ENCODE assay signal across 17 cellular contexts in the genomic region with DNA sequence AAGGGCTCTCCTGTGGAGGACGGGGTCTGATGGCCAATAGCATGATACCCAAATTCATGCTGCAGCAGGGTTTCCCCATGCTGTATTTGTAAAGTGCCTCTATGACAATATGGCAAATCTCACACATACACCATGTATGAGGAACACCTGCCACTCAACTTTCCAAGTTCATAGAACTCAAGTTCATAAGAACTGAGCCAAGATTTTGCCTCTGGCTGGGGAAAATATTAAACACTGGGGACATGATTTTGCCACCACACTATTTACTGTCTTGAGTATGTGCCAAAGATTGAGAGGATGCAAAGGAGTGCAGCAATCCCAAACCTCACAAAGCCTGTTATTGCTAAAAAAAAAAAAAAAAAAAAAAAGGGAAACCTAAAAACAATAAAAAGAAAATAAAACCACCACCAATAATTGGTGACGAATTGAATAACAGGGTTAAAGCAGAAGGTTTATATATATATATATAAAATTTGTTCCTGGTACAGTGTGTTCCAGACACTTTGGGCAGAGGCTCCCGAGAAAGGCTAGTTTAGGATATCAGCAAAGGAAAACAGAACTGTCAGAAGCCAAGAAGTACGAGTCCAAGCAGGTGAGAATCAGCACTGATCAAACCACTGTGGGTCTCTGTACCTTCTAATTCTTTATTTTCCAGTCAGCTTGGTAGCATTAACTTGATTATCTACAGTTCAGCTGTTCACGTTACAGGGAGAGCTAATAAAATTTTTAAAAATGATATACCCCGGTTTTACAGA. TPM values are rescaled to one million over a fixed set of nuclear protein-coding genes. Genes with fewer than 3 reads are reported as not detected.
DNase-seq lines count a peak whose midpoint lies in the region; FAIRE-seq and TF ChIP-seq lines count a peak whose summit lies in the region.
"Had no signal": no experiment of that assay in that cellular context is flagged by ENCODE, and none has a peak within 500 bp of the region (broad histone marks: within the 10 kb centered on the region; RNA-seq: fewer than 3 reads in every experiment).

No MANE protein-coding gene starts in this region.

- dilution Hi-C loops in keratinocyte (cut with MboI; ENCODE audit: extremely low pct_ligation_motif_present, low sequenced_read_pairs): no loop called here

- H3K4ac ChIP-seq in H9 (ENCODE audit: low read depth, low read length): no peak overlapping the region

- H3K23me2 ChIP-seq in H9 (ENCODE audit: insufficient read length, low read depth, low read length, poor library complexity, severe bottlenecking): no peaks in the 10 kb centered on the region

- H3K79me1 ChIP-seq in H9 (ENCODE audit: insufficient read depth, low read depth, low read length, poor library complexity, severe bottlenecking): no peaks in the 10 kb centered on the region

- H3K9ac ChIP-seq in keratinocyte (ENCODE audit: control insufficient read depth, extremely low read depth, insufficient read depth, low read length) (no peak overlapping the region), H9 (ENCODE audit: extremely low read depth, insufficient read length, low read length) (no peak overlapping the region)

- no peak overlapping the region for H2BK15ac ChIP-seq in H9 (ENCODE audit: low read depth, low read length)

- H3K36me3 ChIP-seq in keratinocyte (ENCODE audit: control insufficient read depth in 2 of 2, extremely low read depth in 1 of 2, insufficient read depth in 2 of 2, low read length in 2 of 2): peaks cover 0 to 4% of the 10 kb centered on the region in 2 experiments

- H3K27ac ChIP-seq in C4-2B (peak overlapping the region; percentile 58), VCaP (peak overlapping the region; percentile 58), keratinocyte (ENCODE audit: control insufficient read depth, insufficient read depth, low read length) (no peak overlapping the region), H9 (ENCODE audit: insufficient read length, low read depth, low read length) (no peak overlapping the region)

- no peak overlapping the region for H3K14ac ChIP-seq in H9 (ENCODE audit: insufficient read depth, low read length)

- CTCF ChIA-PET in activated CD4-positive, alpha-beta memory T cell treated with anti-CD3 and anti-CD28 coated beads for 36 hours (lab: Charles Lee): no interaction called here

- no peak overlapping the region for H3K23ac ChIP-seq in H9 (ENCODE audit: insufficient read length, low read depth, low read length)

- TF ChIP-seq POLR2A in GM12891 (IDR thresholded peaks at IDR 0.05; ENCODE audit: low read depth, low read length): no peak

- H3K9me3 ChIP-seq in keratinocyte (ENCODE audit: control insufficient read depth, low read depth, low read length): no peaks in the 10 kb centered on the region
- no peaks in the 10 kb centered on the region for H3K9me3 ChIP-seq in H9 (ENCODE audit: control insufficient read depth, low read depth, low read length)
- H3K9me3 ChIP-seq: Caco-2 had no signal

- peaks cover 2% of the 10 kb centered on the region for H3K36me3 Mint-ChIP-seq in activated CD4-positive, alpha-beta memory T cell treated with anti-CD3 and anti-CD28 coated beads for 36 hours
- H3K36me3 Mint-ChIP-seq in H9 (ENCODE audit: insufficient read depth in 1 of 3, low read depth in 3 of 3): peaks cover 2 to 3% (median 3%) of the 10 kb centered on the region in 3 experiments; a peak in 6 of 7 replicates

- H3K4me3 ChIP-seq in keratinocyte (ENCODE audit: control insufficient read depth in 2 of 3, extremely low read depth in 1 of 3, insufficient read depth in 2 of 3, low read depth in 1 of 3, low read length in 3 of 3): no peak overlapping the region

- H3T11ph ChIP-seq in H9 (ENCODE audit: low read length): no peak overlapping the region

- peak; percentile 43 for FAIRE-seq in GM12891 (lab: Jason Lieb, UNC)
- no peak for FAIRE-seq in keratinocyte (lab: Jason Lieb, UNC)
- FAIRE-seq: G401.6 had no signal

- no peaks in the 10 kb centered on the region for H3K4me1 ChIP-seq in keratinocyte (ENCODE audit: control insufficient read depth, extremely low read depth, insufficient read depth, low read length)
- no peaks in the 10 kb centered on the region for H3K4me1 ChIP-seq in H9 (ENCODE audit: insufficient read depth, low read length)
- H3K4me1 ChIP-seq: Caco-2 had no signal

- POLR2A ChIA-PET in activated CD4-positive, alpha-beta memory T cell treated with anti-CD3 and anti-CD28 coated beads for 36 hours (lab: Charles Lee): no interaction called here

- H3K18ac ChIP-seq in H9 (ENCODE audit: insufficient read length, low read depth, low read length): no peak overlapping the region

- WGBS in H9 (ENCODE audit: extremely low coverage, insufficient read length, low lambda C conversion rate): no CpG with 5 or more reads among the region's 6 CpGs

- H3K27me3 Mint-ChIP-seq in activated CD4-positive, alpha-beta memory T cell treated with anti-CD3 and anti-CD28 coated beads for 36 hours: no peaks in the 10 kb centered on the region
- peaks cover 2% of the 10 kb centered on the region for H3K27me3 Mint-ChIP-seq in H9 (ENCODE audit: low read depth)

- no peak overlapping the region for H4K8ac ChIP-seq in H9 (replicated peaks; ENCODE audit: insufficient read length, low read depth, low read length)

- H4K20me1 ChIP-seq in keratinocyte (ENCODE audit: control insufficient read depth, extremely low read depth, insufficient read depth, low read length): no peaks in the 10 kb centered on the region
- no peaks in the 10 kb centered on the region for H4K20me1 ChIP-seq in H9 (ENCODE audit: control insufficient read depth, insufficient read depth, insufficient read length)

- DNase-seq in GM12891 (ENCODE audit: insufficient read length, low spot score) (no peak), keratinocyte (ENCODE audit: low read depth, low spot score) (no peak), NCI-H524 treated with DMSO at 0.1 percent for 48 hours (lab: John Stamatoyannopoulos, UW) (no peak), H9 (no peak), NOMO-1 treated with DMSO at 0.1 percent for 48 hours (lab: John Stamatoyannopoulos, UW; ENCODE audit: unreplicated experiment) (no peak)
- no peak for DNase-seq in activated CD4-positive, alpha-beta memory T cell treated with anti-CD3 and anti-CD28 coated beads for 36 hours
- DNase-seq: C1 segment of cervical spinal cord; Caco-2; CD4-positive, CD25-positive, alpha-beta regulatory T cell; CD8-positive, alpha-beta T cell; DMS153; DND-41; GOT3; HCEC 1CT had no signal

- H3K9me1 ChIP-seq in keratinocyte (ENCODE audit: control insufficient read depth, extremely low read depth, insufficient read depth, low read length): no peaks in the 10 kb centered on the region

- no peak overlapping the region for H3K27ac Mint-ChIP-seq in activated CD4-positive, alpha-beta memory T cell treated with anti-CD3 and anti-CD28 coated beads for 36 hours
- no peak overlapping the region for H3K27ac Mint-ChIP-seq in H9
- H3K27ac Mint-ChIP-seq: CD8-positive, alpha-beta T cell had no signal

- H3K79me2 ChIP-seq in keratinocyte (ENCODE audit: control insufficient read depth, insufficient read depth, low read length): no peaks in the 10 kb centered on the region
- H3K79me2 ChIP-seq in H9 (ENCODE audit: insufficient read depth, low read length): no peaks in the 10 kb centered on the region

- H3K27me3 ChIP-seq in keratinocyte (ENCODE audit: control insufficient read depth, extremely low read depth, insufficient read depth, low read length): no peaks in the 10 kb centered on the region
- no peaks in the 10 kb centered on the region for H3K27me3 ChIP-seq in H9 (ENCODE audit: insufficient read depth, low read length)

- no peaks in the 10 kb centered on the region for H3K4me1 Mint-ChIP-seq in activated CD4-positive, alpha-beta memory T cell treated with anti-CD3 and anti-CD28 coated beads for 36 hours (ENCODE audit: low read depth)
- H3K4me1 Mint-ChIP-seq in H9: no peaks in the 10 kb centered on the region
- H3K4me1 Mint-ChIP-seq: CD4-positive, CD25-positive, alpha-beta regulatory T cell had no signal

- no peak for TF ChIP-seq CTCF in C4-2B (conservative IDR thresholded peaks at IDR 0.05)
- TF ChIP-seq CTCF in VCaP (conservative IDR thresholded peaks at IDR 0.05): no peak
- no peak for TF ChIP-seq CTCF in keratinocyte (optimal IDR thresholded peaks at IDR 0.05 in 1 of 3, IDR thresholded peaks at IDR 0.05 in 1 of 3, conservative IDR thresholded peaks at IDR 0.05 in 1 of 3; ENCODE audit: extremely low read depth in 1 of 3, insufficient read depth in 2 of 3, low read length in 3 of 3)
- no peak for TF ChIP-seq CTCF in H9 (conservative IDR thresholded peaks at IDR 0.05)

- intact Hi-C loops in activated CD4-positive, alpha-beta memory T cell treated with anti-CD3 and anti-CD28 coated beads for 36 hours (cut with micrococcal nuclease): no loop called here

- H2BK120ac ChIP-seq in H9 (ENCODE audit: low read depth, low read length, poor library complexity, severe bottlenecking): no peak overlapping the region

- no peak overlapping the region for H3K4me3 Mint-ChIP-seq in activated CD4-positive, alpha-beta memory T cell treated with anti-CD3 and anti-CD28 coated beads for 36 hours
- no peak overlapping the region for H3K4me3 Mint-ChIP-seq in H9
- H3K4me3 Mint-ChIP-seq: CD4-positive, CD25-positive, alpha-beta regulatory T cell; CD8-positive, alpha-beta T cell had no signal

- peak overlapping the region; percentile 31 for H3K4me2 ChIP-seq in keratinocyte (ENCODE audit: control insufficient read depth, extremely low read depth, insufficient read depth, low read depth, low read length)
- H3K4me2 ChIP-seq in H9 (ENCODE audit: insufficient read depth, insufficient read length, low read length): no peak overlapping the region

- H4K5ac ChIP-seq in H9 (ENCODE audit: insufficient read length, low read depth, low read length): no peak overlapping the region

- H3K56ac ChIP-seq in H9 (ENCODE audit: insufficient read length, low read depth, low read length): no peak overlapping the region

- H2BK5ac ChIP-seq in H9 (ENCODE audit: insufficient read length, low read length): no peak overlapping the region

- H3K9me3 Mint-ChIP-seq in activated CD4-positive, alpha-beta memory T cell treated with anti-CD3 and anti-CD28 coated beads for 36 hours: peaks cover 10% of the 10 kb centered on the region
- H3K9me3 Mint-ChIP-seq in H9: no peaks in the 10 kb centered on the region

- no peak overlapping the region for H2BK12ac ChIP-seq in H9 (ENCODE audit: insufficient read length, low read depth, low read length)

- H2AFZ ChIP-seq in keratinocyte (ENCODE audit: control insufficient read depth, low read length) (no peak overlapping the region), H9 (ENCODE audit: low read length) (no peak overlapping the region)

- H2AK5ac ChIP-seq in H9 (ENCODE audit: insufficient read length, low read length): no peak overlapping the region

- H4K91ac ChIP-seq in H9 (ENCODE audit: insufficient read length, low read depth, low read length): no peak overlapping the region

- H2BK20ac ChIP-seq in H9 (ENCODE audit: low read depth, low read length, poor library complexity, severe bottlenecking): no peak overlapping the region

RNA-seq across cellular contexts. Expression of a gene that starts 24.3 kb away (rescaled TPM):
- polyA plus RNA-seq in GM12891 (2012; ENCODE audit: low read depth, missing spikeins): 6.1 TPM
- 9.5 to 12.2 TPM (median 10.3 TPM) in 3 replicates for polyA plus RNA-seq in keratinocyte
- polyA plus RNA-seq in keratinocyte (2011; ENCODE audit: low read depth): 11.1 TPM
- 4.8 and 8.0 TPM in 2 replicates for polyA plus RNA-seq in keratinocyte (2011; cell fraction: cytosol; rRNA removed)
- 17.5 and 20.6 TPM in 2 replicates for polyA plus RNA-seq in keratinocyte (2011; cell fraction: nucleus; rRNA removed)
- polyA plus RNA-seq in keratinocyte (2012; ENCODE audit: low replicate concordance): 7.3 and 14.0 TPM in 2 replicates
- 15.5 to 28.0 TPM (median 22.1 TPM) in 3 replicates for polyA minus RNA-seq in keratinocyte
- polyA minus RNA-seq in keratinocyte (2011; cell fraction: cytosol; rRNA and poly(A)+ RNA removed): 6.7 TPM
- 16.7 and 23.7 TPM in 2 replicates for polyA minus RNA-seq in keratinocyte (2011; cell fraction: nucleus; rRNA and poly(A)+ RNA removed)
- total RNA-seq in activated CD4-positive, alpha-beta memory T cell treated with anti-CD3 and anti-CD28 coated beads for 36 hours: 10 to 100 TPM; 23.6 to 24.1 TPM
- 17.4 and 18.1 TPM in 2 replicates for total RNA-seq in H9 (2021)

RNA-seq across cellular contexts. Expression of a gene that starts 32.0 kb away (rescaled TPM):
- 9.1 TPM for polyA plus RNA-seq in GM12891 (2012; ENCODE audit: low read depth, missing spikeins)
- polyA plus RNA-seq in keratinocyte: 31.9 to 53.3 TPM (median 39.9 TPM) in 3 replicates
- polyA plus RNA-seq in keratinocyte (2011; ENCODE audit: low read depth): 5.3 TPM
- 18.9 and 22.5 TPM in 2 replicates for polyA plus RNA-seq in keratinocyte (2011; cell fraction: cytosol; rRNA removed)
- 63.6 and 69.3 TPM in 2 replicates for polyA plus RNA-seq in keratinocyte (2011; cell fraction: nucleus; rRNA removed)
- polyA plus RNA-seq in keratinocyte (2012; ENCODE audit: low replicate concordance): 10.2 and 34.7 TPM in 2 replicates
- 82.9 to 226 TPM (median 112 TPM) in 3 replicates for polyA minus RNA-seq in keratinocyte
- polyA minus RNA-seq in keratinocyte (2011; cell fraction: cytosol; rRNA and poly(A)+ RNA removed): 41.6 TPM
- polyA minus RNA-seq in keratinocyte (2011; cell fraction: nucleus; rRNA and poly(A)+ RNA removed): 71.8 and 103 TPM in 2 replicates
- total RNA-seq in activated CD4-positive, alpha-beta memory T cell treated with anti-CD3 and anti-CD28 coated beads for 36 hours: 1 to 10 TPM; 3.8 to 7.5 TPM
- total RNA-seq in H9 (2021): 11.5 and 14.6 TPM in 2 replicates

Comparison
In these comparisons a context has a peak if more than half of its experiments do, and no peak if none do; other contexts are left out.
1. H3K27ac ChIP-seq: peak in C4-2B (single experiment) and VCaP (single experiment); none in keratinocyte (single experiment) and H9 (single experiment).